Comparison of ENCODE assay signal across 8 cellular contexts in genomic region chr19:8148410-8149231, GRCh38. TPM values are rescaled to one million over a fixed set of nuclear protein-coding genes. Genes with fewer than 3 reads are reported as not detected.
DNase-seq lines count a peak whose midpoint lies in the region; ATAC-seq, FAIRE-seq and TF ChIP-seq lines count a peak whose summit lies in the region.

No MANE protein-coding gene starts in this region.

- TF ChIP-seq EP300 in neural cell (conservative IDR thresholded peaks at IDR 0.05; ENCODE audit: poor library complexity, severe bottlenecking), result no peak

- H3K4me3 Mint-ChIP-seq in IgD-negative memory B cell, result peak overlapping the region in 3 of 4 donors; percentile 47 to 87 (median 62)

- no peak for ATAC-seq in GM21529 (IDR thresholded peaks at IDR 0.05; ENCODE audit: unreplicated experiment)

- H3K27ac Mint-ChIP-seq in IgD-negative memory B cell, result no peak overlapping the region

- H3K27me3 ChIP-seq in mammary epithelial cell (ENCODE audit: insufficient read depth, low read length) (peaks cover 14% of the 10 kb centered on the region), neural cell (ENCODE audit: insufficient read depth, low read depth, low read length) (no peaks in the 10 kb centered on the region)

- no peaks in the 10 kb centered on the region for H3K36me3 ChIP-seq in mammary epithelial cell (ENCODE audit: insufficient read depth, low read length)
- no peaks in the 10 kb centered on the region for H3K36me3 ChIP-seq in neural cell (ENCODE audit: insufficient read depth, low read length)

- peak overlapping the region; percentile 75 for H3K4me2 ChIP-seq in mammary epithelial cell (ENCODE audit: insufficient read depth, low read depth, low read length)
- peak overlapping the region; percentile 42 for H3K4me2 ChIP-seq in neural cell (ENCODE audit: low read length)

- TF ChIP-seq RAD21 in neural cell (conservative IDR thresholded peaks at IDR 0.05), result no peak

- peaks cover 3 to 9% (median 5%) of the 10 kb centered on the region in 3 donors for H3K4me1 Mint-ChIP-seq in IgD-negative memory B cell

- TF ChIP-seq CTCF in mammary epithelial cell (conservative IDR thresholded peaks at IDR 0.05 in 1 of 2, IDR thresholded peaks at IDR 0.05 in 1 of 2; ENCODE audit: extremely low read depth in 1 of 2, insufficient read depth in 1 of 2, low read depth in 1 of 2, low read length in 2 of 2) (no peak), neural cell (IDR thresholded peaks at IDR 0.05; ENCODE audit: poor library complexity, severe bottlenecking) (no peak)

- 7% methylated on average over 9 of the region's 46 CpGs for WGBS in mammary epithelial cell (ENCODE audit: low coverage, missing lambda C conversion rate)

- H3K27me3 Mint-ChIP-seq in IgD-negative memory B cell, result peaks cover 44% of the 10 kb centered on the region

- CTCF ChIA-PET in mammary epithelial cell (lab: Charles Lee; ENCODE audit: low non-redundant PET), result no interaction called here

- DNase-seq in DMS53 (lab: John Stamatoyannopoulos, UW) (peak; percentile 81), mammary epithelial cell (no peak), RCC 7860 (ENCODE audit: low spot score) (no peak), NCI-H524 treated with DMSO at 0.1 percent for 48 hours (lab: John Stamatoyannopoulos, UW) (no peak), NCI-H2081 treated with DMSO at 0.1 percent for 48 hours (lab: John Stamatoyannopoulos, UW) (no peak)

- no peaks in the 10 kb centered on the region for H3K9me3 Mint-ChIP-seq in IgD-negative memory B cell

- H3K27ac ChIP-seq in mammary epithelial cell (ENCODE audit: insufficient read depth, low read depth, low read length) (no peak overlapping the region), neural cell (ENCODE audit: low read length) (peak overlapping the region; percentile 65)

- no peaks in the 10 kb centered on the region for H3F3A ChIP-seq in neural cell (ENCODE audit: insufficient read depth, low read length, poor library complexity, severe bottlenecking)

- in situ Hi-C loops in mammary epithelial cell (cut with MboI; ENCODE audit: low sequenced_read_pairs in 2 of 2), result no loop called here

- no peaks in the 10 kb centered on the region for H3K9me3 ChIP-seq in mammary epithelial cell (replicated peaks; ENCODE audit: insufficient read depth, low read length)
- H3K9me3 ChIP-seq in neural cell (ENCODE audit: low read length), result no peaks in the 10 kb centered on the region

- no peaks in the 10 kb centered on the region for H3K9me2 ChIP-seq in neural cell (ENCODE audit: insufficient read depth, low read length)

- H4K20me1 ChIP-seq in mammary epithelial cell (ENCODE audit: insufficient read depth, low read length) (no peaks in the 10 kb centered on the region), neural cell (ENCODE audit: insufficient read depth) (no peaks in the 10 kb centered on the region)

- peak overlapping the region; percentile 20 to 26 (median 20) for H3K4me3 ChIP-seq in mammary epithelial cell (replicated peaks in 1 of 3; ENCODE audit: insufficient read depth in 1 of 3, low read depth in 2 of 3, low read length in 3 of 3)
- peak overlapping the region; percentile 77 for H3K4me3 ChIP-seq in neural cell (ENCODE audit: low read length)

- BruUV-seq in mammary epithelial cell (replicated peaks; lab: Mats Ljungman, UMichigan), result no TSS peak

- intact Hi-C loops in mammary epithelial cell (cut with micrococcal nuclease), result loop anchor here (10.0 kb wide), 1 partner anchor 104 kb away; no protein-coding TSS in a partner anchor

- dilution Hi-C loops in mammary epithelial cell (cut with HindIII; ENCODE audit: low sequenced_read_pairs), result loop anchor here (5.0 kb wide), 2 partner anchors 56 to 86 kb away; no protein-coding TSS in a partner anchor

- no peaks in the 10 kb centered on the region for H3K4me1 ChIP-seq in mammary epithelial cell (ENCODE audit: insufficient read depth, low read length)

- no peak for FAIRE-seq in RCC 7860 (lab: Jason Lieb, UNC)

- H3K9ac ChIP-seq in mammary epithelial cell (ENCODE audit: insufficient read depth, low read length) (no peak overlapping the region), neural cell (ENCODE audit: low read length) (peak overlapping the region; percentile 88)

- H3K36me3 Mint-ChIP-seq in IgD-negative memory B cell, result no peaks in the 10 kb centered on the region

- H3K79me2 ChIP-seq in mammary epithelial cell (ENCODE audit: insufficient read depth, low read length) (no peaks in the 10 kb centered on the region), neural cell (replicated peaks; ENCODE audit: insufficient read depth, low read length) (no peaks in the 10 kb centered on the region)

- H2AFZ ChIP-seq in mammary epithelial cell (ENCODE audit: low read depth, low read length) (peak overlapping the region; percentile 56), neural cell (ENCODE audit: low read depth, low read length) (peak overlapping the region; percentile 65)

TF ChIP-seq in neural cell, 6 proteins besides CTCF, POLR2A, EP300 and RAD21:
- TF ChIP-seq EZH2 (IDR thresholded peaks at IDR 0.05; ENCODE audit: borderline replicate concordance, insufficient read depth, low read length, poor library complexity, severe bottlenecking) (no peak), POLR2AphosphoS5 (IDR thresholded peaks at IDR 0.05) (no peak), REST (IDR thresholded peaks at IDR 0.05; ENCODE audit: borderline replicate concordance) (peak; percentile 38), TAF1 (IDR thresholded peaks at IDR 0.05; ENCODE audit: low read depth) (no peak)

RNA-seq across cellular contexts. Expression of gene FBN3, which starts 0.8 kb away (rescaled TPM):
- polyA plus RNA-seq in IgD-negative memory B cell (not detected), mammary epithelial cell (not detected), neural cell (32.7 and 52.7 TPM in 2 replicates)
- under 1 TPM in 1 of 2 donors, not detected in 1; under 0.01 TPM for total RNA-seq in mammary epithelial cell
- polyA minus RNA-seq in mammary epithelial cell (not detected), neural cell (29.5 and 38.1 TPM in 2 replicates)

Comparison
In these comparisons a context has a peak if more than half of its experiments do, and no peak if none do; other contexts are left out.
1. RNA of gene FBN3, which starts 0.8 kb away (polyA plus RNA-seq): 32.7 to 52.7 TPM in neural cell; not detected in IgD-negative memory B cell (single experiment) and not detected in mammary epithelial cell (single experiment); every median in the first group is over 10 times any median in the second.